ENCODE assay signal across 18 cellular contexts in the genomic region with DNA sequence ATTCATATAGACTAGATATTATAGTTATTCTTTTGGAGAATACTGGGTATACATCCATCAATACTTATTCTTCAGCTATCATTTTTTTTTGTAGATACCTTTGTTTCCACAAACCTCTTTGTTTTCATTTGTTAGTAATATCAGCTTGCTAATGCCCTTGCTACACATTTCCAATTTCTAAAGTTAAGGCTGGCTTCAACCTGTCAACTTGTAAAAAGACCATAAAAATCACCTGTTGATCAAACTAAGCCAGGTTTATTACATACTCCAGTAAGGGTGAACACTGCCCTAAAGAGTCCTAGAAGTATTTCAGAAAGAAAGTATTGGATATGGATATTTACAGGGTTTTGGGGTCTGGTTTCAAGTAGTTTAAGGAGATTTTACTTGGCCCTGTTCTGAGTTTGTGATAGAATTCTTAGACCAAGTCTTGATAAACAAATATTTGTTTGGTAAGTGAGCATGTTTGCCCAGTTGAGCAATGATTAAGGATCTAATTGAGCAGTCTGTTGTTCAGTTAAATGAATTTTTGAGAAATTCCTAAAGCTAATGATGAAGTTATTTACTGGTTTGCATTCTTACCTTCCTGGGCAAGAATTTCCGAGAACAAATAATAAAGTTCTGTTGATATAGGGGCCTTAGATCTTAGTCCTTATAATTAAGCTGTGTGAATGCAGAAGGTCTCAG. TPM values are rescaled to one million over a fixed set of nuclear protein-coding genes. Genes with fewer than 3 reads are reported as not detected.
DNase-seq lines count a peak whose midpoint lies in the region; ATAC-seq, FAIRE-seq and TF ChIP-seq lines count a peak whose summit lies in the region.
"Had no signal": no experiment of that assay in that cellular context is flagged by ENCODE, and none has a peak within 500 bp of the region (broad histone marks: within the 10 kb centered on the region; RNA-seq: fewer than 3 reads in every experiment).

No MANE protein-coding gene starts in this region.

- TF ChIP-seq CTCF in A549 (IDR thresholded peaks at IDR 0.05) (no peak), glutamatergic neuron (IDR thresholded peaks at IDR 0.05; ENCODE audit: partially characterized antibody, unreplicated experiment) (no peak)

- no peaks in the 10 kb centered on the region for H3K9me3 ChIP-seq in A549
- H3K9me3 ChIP-seq: SJCRH30 had no signal

- no peak overlapping the region for H3K4me3 Mint-ChIP-seq in glutamatergic neuron (ENCODE audit: unreplicated experiment)

- peaks cover 44% of the 10 kb centered on the region for H3K4me1 ChIP-seq in A549
- H3K4me1 ChIP-seq: SJCRH30 had no signal

- H3K9me3 Mint-ChIP-seq in glutamatergic neuron (ENCODE audit: unreplicated experiment), result peaks cover 4% of the 10 kb centered on the region

- TF ChIP-seq RAD21 in A549 (conservative IDR thresholded peaks at IDR 0.05 in 1 of 2, IDR thresholded peaks at IDR 0.05 in 1 of 2), result no peak

- peak; percentile 49 for FAIRE-seq in A549 (lab: Jason Lieb, UNC)

- peak overlapping the region; percentile 22; the same call in 1 of the 3 replicates for H3K4me2 ChIP-seq in A549

- H3K27me3 Mint-ChIP-seq in glutamatergic neuron (ENCODE audit: unreplicated experiment), result no peaks in the 10 kb centered on the region

- peaks cover 52% of the 10 kb centered on the region for H3K4me1 Mint-ChIP-seq in glutamatergic neuron (ENCODE audit: low read depth, unreplicated experiment)

- CTCF ChIA-PET in A549 (lab: Yijun Ruan, JAX), result interaction anchor here (0.6 to 4.9 kb wide), 8 partner anchors 16 to 540 kb away, joined by 3 to 24 read pairs (median 3); no protein-coding TSS in a partner anchor

- H3K27ac ChIP-seq in A549, result no peak overlapping the region
- H3K27ac ChIP-seq: C4-2B, SJCRH30 had no signal

- no peak for TF ChIP-seq EP300 in A549 (IDR thresholded peaks at IDR 0.05)

- in situ Hi-C loops in KBM-7 (cut with MboI; ENCODE audit: low pct_unique_long_range_greater_than_20kb, low sequenced_read_pairs), result no loop called here

- DNase-seq in A549 (ENCODE audit: low read depth in 1 of 2, low spot score in 1 of 2) (no peak), NCI-H69 (lab: John Stamatoyannopoulos, UW) (peak; percentile 24), glutamatergic neuron (no peak), renal cortical epithelial cell (ENCODE audit: low read depth) (peak; percentile 21), cerebellum (ENCODE audit: low spot score) (no peak), KBM-7 (no peak)
- DNase-seq: COR-L47, EL, Karpas-422, NCI-H1105 treated with DMSO at 0.1 percent for 48 hours, NCI-H187, NCI-H748 treated with DMSO at 0.1 percent for 48 hours, OCI-M1, SJCRH30 had no signal

- ATAC-seq in A549 (no peak), HG03039 (IDR thresholded peaks at IDR 0.05; ENCODE audit: unreplicated experiment) (no peak)

- H3K36me3 Mint-ChIP-seq in glutamatergic neuron (ENCODE audit: unreplicated experiment), result no peaks in the 10 kb centered on the region

- no peak overlapping the region for H3K4me3 ChIP-seq in A549
- H3K4me3 ChIP-seq: SJCRH30 had no signal

- POLR2A ChIA-PET in A549 (lab: Yijun Ruan, JAX), result interaction anchor here (0.5 kb wide), 1 partner anchor 9 kb away, joined by 3 read pairs; no protein-coding TSS in a partner anchor

- peak overlapping the region; percentile 96 for H3K27ac Mint-ChIP-seq in glutamatergic neuron (ENCODE audit: unreplicated experiment)

- no peak for TF ChIP-seq POLR2A in A549 (IDR thresholded peaks at IDR 0.05; ENCODE audit: low read length)

- WGBS in A549 (ENCODE audit: missing lambda C conversion rate), result 85% methylated on average over 1 of the region's 1 CpG

TF ChIP-seq in A549, 52 proteins besides CTCF, POLR2A, EP300 and RAD21:
- TF ChIP-seq, protein P1, sequence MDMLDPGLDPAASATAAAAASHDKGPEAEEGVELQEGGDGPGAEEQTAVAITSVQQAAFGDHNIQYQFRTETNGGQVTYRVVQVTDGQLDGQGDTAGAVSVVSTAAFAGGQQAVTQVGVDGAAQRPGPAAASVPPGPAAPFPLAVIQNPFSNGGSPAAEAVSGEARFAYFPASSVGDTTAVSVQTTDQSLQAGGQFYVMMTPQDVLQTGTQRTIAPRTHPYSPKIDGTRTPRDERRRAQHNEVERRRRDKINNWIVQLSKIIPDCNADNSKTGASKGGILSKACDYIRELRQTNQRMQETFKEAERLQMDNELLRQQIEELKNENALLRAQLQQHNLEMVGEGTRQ (IDR thresholded peaks at IDR 0.05), result no peak
- TF ChIP-seq PHF8 (IDR thresholded peaks at IDR 0.05; ENCODE audit: borderline replicate concordance, low read depth) (no peak), TP53 (CRISPR knock-in tag; IDR thresholded peaks at IDR 0.05) (no peak)

RNA-seq across cellular contexts. Expression of gene LRTM2, which starts 52.8 kb away (rescaled TPM):
- polyA plus RNA-seq in A549 (2011; rRNA removed), result not detected in 2 replicates
- polyA plus RNA-seq in A549 (2012; cell fraction: cytosol; rRNA removed), result 0.03 TPM in 1 of 2 replicates, not detected in the other
- polyA plus RNA-seq in A549 (2012; cell fraction: nucleus; rRNA removed), result 0.02 TPM in 1 of 2 replicates, not detected in the other
- polyA plus RNA-seq in A549 (2017; fragmentation: RNase III; extraction: RNeasy Plus Mini Kit Qiagen cat#74134 plus additional on column Dnase treatment), result not detected in 3 replicates
- not detected in 2 replicates for polyA minus RNA-seq in A549 (2011; rRNA and poly(A)+ RNA removed)
- 14.6 TPM for total RNA-seq in glutamatergic neuron (ENCODE audit: unreplicated experiment)
- not detected in 2 replicates for total RNA-seq in renal cortical epithelial cell
- total RNA-seq in cerebellum, result 3.5 TPM
- total RNA-seq: A673, H4, SJCRH30 had no signal

Comparison
In these comparisons a context has a peak if more than half of its experiments do, and no peak if none do; other contexts are left out.
1. DNase-seq: peak in NCI-H69 (single experiment) and renal cortical epithelial cell (single experiment); none in A549 (0 of 2), glutamatergic neuron (single experiment), cerebellum (single experiment) and KBM-7 (single experiment).